9 cellular contexts compared by ENCODE assay signal in the genomic region with DNA sequence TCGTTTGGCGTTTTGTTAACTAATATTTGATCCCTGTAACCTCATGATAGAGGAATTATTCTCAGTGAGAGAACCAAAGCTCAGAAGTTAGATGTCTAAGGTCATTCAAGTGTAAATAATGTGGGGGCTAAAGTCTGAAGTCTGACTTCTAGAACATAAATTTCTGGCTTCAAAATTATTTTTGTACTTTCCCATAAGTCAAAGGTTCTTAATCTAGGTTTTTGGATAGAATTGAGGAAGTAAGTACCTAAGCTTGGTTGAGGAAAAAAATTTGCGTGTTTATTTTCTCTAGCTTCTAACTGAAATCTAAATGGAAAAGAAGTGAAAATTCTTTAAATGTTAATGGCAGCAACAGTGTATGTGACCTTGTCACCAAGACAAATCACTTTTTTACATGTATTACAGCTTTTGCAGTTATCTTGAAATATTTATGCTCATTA. TPM values are rescaled to one million over a fixed set of nuclear protein-coding genes. Genes with fewer than 3 reads are reported as not detected.
DNase-seq lines count a peak whose midpoint lies in the region; ATAC-seq and TF ChIP-seq lines count a peak whose summit lies in the region.
"Had no signal": no experiment of that assay in that cellular context is flagged by ENCODE, and none has a peak within 500 bp of the region (broad histone marks: within the 10 kb centered on the region; RNA-seq: fewer than 3 reads in every experiment).

No MANE protein-coding gene starts in this region.

- ATAC-seq in CD8-positive, alpha-beta T cell: no peak
- ATAC-seq in GM21447 (IDR thresholded peaks at IDR 0.05; ENCODE audit: unreplicated experiment) (no peak), GM19035 (IDR thresholded peaks at IDR 0.05; ENCODE audit: unreplicated experiment) (no peak)

- no peak overlapping the region for H3K27ac Mint-ChIP-seq in CD8-positive, alpha-beta T cell
- H3K27ac Mint-ChIP-seq in neural crest cell (ENCODE audit: unreplicated experiment): no peak overlapping the region

- DNase-seq in CD8-positive, alpha-beta T cell: no peak
- DNase-seq in NAMALWA (ENCODE audit: low spot score): peak; percentile 18
- no peak for DNase-seq in coronary artery (ENCODE audit: low spot score)
- DNase-seq in neural crest cell (ENCODE audit: low read depth, low spot score): no peak
- DNase-seq in posterior vena cava (ENCODE audit: low spot score): no peak
- no peak for DNase-seq in NCI-H446 (lab: John Stamatoyannopoulos, UW)

- no peaks in the 10 kb centered on the region for H3K9me3 ChIP-seq in CD8-positive, alpha-beta T cell (ENCODE audit: low read length)

- intact Hi-C loops in CD8-positive, alpha-beta T cell (cut with DNase I, micrococcal nuclease): loop anchor here (5.0 to 10.0 kb wide), 5 partner anchors 181 to 814 kb away; partner anchors contain the start of genes ATF1 (in 2 of the 2), COX14 (in 1 of the 2) and POU6F1 (in 1 of the 2)
- intact Hi-C loops in posterior vena cava (cut with DNase I): no loop called here

- H3K36me3 Mint-ChIP-seq in CD8-positive, alpha-beta T cell: peaks cover 13% of the 10 kb centered on the region
- H3K36me3 Mint-ChIP-seq in neural crest cell (ENCODE audit: low read depth): no peaks in the 10 kb centered on the region

- no peaks in the 10 kb centered on the region for H3K27me3 Mint-ChIP-seq in CD8-positive, alpha-beta T cell (ENCODE audit: low read depth)
- H3K27me3 Mint-ChIP-seq in neural crest cell (ENCODE audit: low read depth): no peaks in the 10 kb centered on the region

- H3K4me3 ChIP-seq in CD8-positive, alpha-beta T cell (ENCODE audit: low read depth, low read length): no peak overlapping the region
- peak overlapping the region; percentile 84 for H3K4me3 ChIP-seq in coronary artery

- H3K4me1 ChIP-seq in CD8-positive, alpha-beta T cell (ENCODE audit: insufficient read depth, low read length): peaks cover 23% of the 10 kb centered on the region

- POLR2A ChIA-PET in CD8-positive, alpha-beta T cell (lab: Charles Lee): no interaction called here

- CTCF ChIA-PET in CD8-positive, alpha-beta T cell (lab: Charles Lee): no interaction called here

- no peak overlapping the region for H3K27ac ChIP-seq in CD8-positive, alpha-beta T cell (ENCODE audit: low read depth, low read length)
- peak overlapping the region in 1 of 2 donors; percentile 89 for H3K27ac ChIP-seq in coronary artery

- no peak for TF ChIP-seq CTCF in CD8-positive, alpha-beta T cell (IDR thresholded peaks at IDR 0.05)
- no peak for TF ChIP-seq CTCF in coronary artery (IDR thresholded peaks at IDR 0.05)
- TF ChIP-seq CTCF in neural crest cell (conservative IDR thresholded peaks at IDR 0.05): no peak

- peak overlapping the region; percentile 99 for H3K4me3 Mint-ChIP-seq in CD8-positive, alpha-beta T cell
- peak overlapping the region; percentile 99 for H3K4me3 Mint-ChIP-seq in neural crest cell

- H3K36me3 ChIP-seq in CD8-positive, alpha-beta T cell (ENCODE audit: insufficient read depth, low read length): no peaks in the 10 kb centered on the region

- no peaks in the 10 kb centered on the region for H3K9me3 Mint-ChIP-seq in CD8-positive, alpha-beta T cell
- H3K9me3 Mint-ChIP-seq in neural crest cell: no peaks in the 10 kb centered on the region

- no peaks in the 10 kb centered on the region for H3K27me3 ChIP-seq in CD8-positive, alpha-beta T cell (ENCODE audit: insufficient read depth, low read length)

- peaks cover 40% of the 10 kb centered on the region for H3K4me1 Mint-ChIP-seq in CD8-positive, alpha-beta T cell (ENCODE audit: low read depth)
- peaks cover 29% of the 10 kb centered on the region for H3K4me1 Mint-ChIP-seq in neural crest cell

RNA-seq across cellular contexts. Expression of gene LARP4, which starts 2.3 kb away (rescaled TPM):
- 10 to 100 TPM; 20.1 to 22.3 TPM for total RNA-seq in CD8-positive, alpha-beta T cell
- total RNA-seq in neural crest cell: 58.0 and 64.6 TPM in 2 replicates
- 10 to 100 TPM; 63.2 to 72.0 TPM for total RNA-seq in posterior vena cava

RNA-seq across cellular contexts. Expression of gene FAM186A, which starts 6.6 kb away (rescaled TPM):
- not detected for total RNA-seq in CD8-positive, alpha-beta T cell
- total RNA-seq in neural crest cell (not detected in 2 replicates), posterior vena cava (not detected)
- total RNA-seq: glomerular endothelial cell had no signal

Comparison
In these comparisons a context has a peak if more than half of its experiments do, and no peak if none do; other contexts are left out.
1. intact Hi-C loops: an anchor here in CD8-positive, alpha-beta T cell (5.0 to 10.0 kb wide); none called in posterior vena cava.